Comparison of ENCODE assay signal across 22 cellular contexts in the genomic region with DNA sequence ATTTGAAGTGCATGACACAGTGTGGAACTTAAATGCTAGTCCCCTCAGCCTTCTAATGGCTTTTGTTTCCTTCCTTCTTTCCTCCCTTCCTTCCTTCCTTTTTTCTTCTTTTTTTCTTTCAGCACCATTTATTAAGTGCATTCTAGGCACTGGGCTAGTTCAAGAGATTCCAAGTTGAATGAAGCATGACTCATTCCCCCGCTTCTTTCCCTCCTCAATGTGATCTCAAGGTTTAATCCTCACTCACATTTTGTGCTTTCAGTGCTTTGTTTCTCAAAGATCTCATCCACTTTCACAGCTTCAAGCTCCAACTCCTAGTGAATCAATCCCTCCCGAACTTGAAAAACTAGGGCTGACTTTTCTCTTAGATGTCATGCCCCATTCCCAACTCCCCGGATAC.
DNase-seq lines count a peak whose midpoint lies in the region; ATAC-seq and TF ChIP-seq lines count a peak whose summit lies in the region.
"Had no signal": no experiment of that assay in that cellular context is flagged by ENCODE, and none has a peak within 500 bp of the region (broad histone marks: within the 10 kb centered on the region; RNA-seq: fewer than 3 reads in every experiment).

No MANE protein-coding gene starts in this region.

- H3K4me1 Mint-ChIP-seq in T-helper 17 cell, result peaks cover 9% of the 10 kb centered on the region

- DNase-seq in fibroblast of peridontal ligament (ENCODE audit: extremely low read depth) (peak; percentile 23), retinal pigment epithelial cell (ENCODE audit: low read depth) (peak; percentile 67), T-helper 17 cell (no peak), aorta (no peak)
- DNase-seq: activated CD8-positive, alpha-beta memory T cell treated with anti-CD3 and anti-CD28 coated beads for 24 hours; Calu3; esophagus squamous epithelium; hippocampal formation; Karpas-422; NCI-H1105; NCI-H82; retina; SIG-M5; stimulated activated naive CD4-positive, alpha-beta T cell had no signal

- H3K4me3 ChIP-seq in BLaER1, result no peak overlapping the region
- H3K4me3 ChIP-seq in retinal pigment epithelial cell (ENCODE audit: low read length), result no peak overlapping the region
- H3K4me3 ChIP-seq in aorta (ENCODE audit: low read length in 2 of 2), result no peak overlapping the region
- H3K4me3 ChIP-seq: esophagus squamous epithelium had no signal

- no peaks in the 10 kb centered on the region for H3K36me3 Mint-ChIP-seq in T-helper 17 cell (ENCODE audit: low read depth)
- H3K36me3 Mint-ChIP-seq: activated naive CD4-positive, alpha-beta T cell treated with anti-CD3 and anti-CD28 coated beads, Interleukin-2, amount 50 U/mL, for 72 hours; memory B cell; type B pancreatic cell had no signal

- H3K9me3 ChIP-seq in BLaER1, result no peaks in the 10 kb centered on the region
- no peaks in the 10 kb centered on the region for H3K9me3 ChIP-seq in T-helper 17 cell (ENCODE audit: control insufficient read depth, low read length, poor library complexity, severe bottlenecking)
- no peaks in the 10 kb centered on the region for H3K9me3 ChIP-seq in aorta (ENCODE audit: control insufficient read depth, low read length)
- H3K9me3 ChIP-seq: esophagus squamous epithelium had no signal

- H3K27me3 ChIP-seq in BLaER1 (no peaks in the 10 kb centered on the region), aorta (ENCODE audit: control insufficient read depth in 1 of 2, insufficient read depth in 2 of 2, low read length in 1 of 2) (no peaks in the 10 kb centered on the region)
- H3K27me3 ChIP-seq: esophagus squamous epithelium had no signal

- H3K4me3 Mint-ChIP-seq in T-helper 17 cell, result no peak overlapping the region
- H3K4me3 Mint-ChIP-seq: memory B cell; T-helper 2 cell treated with Interferon-gamma antibody and Interleukin-4, amounts not matched to agents 5 μg/mL and 100 μg/mL, for 36 hours; type B pancreatic cell had no signal

- TF ChIP-seq CTCF in retinal pigment epithelial cell (conservative IDR thresholded peaks at IDR 0.05; ENCODE audit: low read depth, low read length), result no peak

- peak overlapping the region; percentile 52 for H3K4me2 ChIP-seq in BLaER1

- H3K9ac ChIP-seq in BLaER1, result no peak overlapping the region; the same call in 1 of the 2 replicates

- H3K4me1 ChIP-seq in BLaER1 (peaks cover 54% of the 10 kb centered on the region), aorta (ENCODE audit: control insufficient read depth in 1 of 2, insufficient read depth in 2 of 2, low read length in 2 of 2) (no peaks in the 10 kb centered on the region)

- 23 to 30% methylated on average over 3 of the region's 3 CpGs for WGBS in aorta, 2 donors

- H3K27ac ChIP-seq in BLaER1, result no peak overlapping the region
- H3K27ac ChIP-seq in aorta (ENCODE audit: low read depth in 1 of 2, low read length in 2 of 2), result no peak overlapping the region

- intact Hi-C loops in aorta (cut with DNase I), result no loop called here

- H4K20me1 ChIP-seq in BLaER1, result no peaks in the 10 kb centered on the region

- ATAC-seq in SK-N-SH treated with all-trans-retinoic acid at 6 μM for 48 hours, result peak; percentile 44; the same call in 1 of the 3 replicates
- ATAC-seq in HG03520 (IDR thresholded peaks at IDR 0.05; ENCODE audit: unreplicated experiment), result no peak
- no peak for ATAC-seq in HG02571 (IDR thresholded peaks at IDR 0.05; ENCODE audit: unreplicated experiment)
- no peak for ATAC-seq in T-helper 17 cell
- ATAC-seq in aorta (ENCODE audit: low FRiP score), result no peak
- ATAC-seq: activated naive CD4-positive, alpha-beta T cell treated with anti-CD3 and anti-CD28 coated beads, Interleukin-2, amount 50 U/mL, for 72 hours had no signal

- no peaks in the 10 kb centered on the region for H3K27me3 Mint-ChIP-seq in T-helper 17 cell
- H3K27me3 Mint-ChIP-seq: memory B cell had no signal

- no peak overlapping the region for H3K27ac Mint-ChIP-seq in T-helper 17 cell
- H3K27ac Mint-ChIP-seq: activated naive CD4-positive, alpha-beta T cell treated with anti-CD3 and anti-CD28 coated beads, Interleukin-2, amount 50 U/mL, for 72 hours; memory B cell; T-helper 2 cell treated with Interferon-gamma antibody and Interleukin-4, amounts not matched to agents 5 μg/mL and 100 μg/mL, for 36 hours; type B pancreatic cell had no signal

- H3K36me3 ChIP-seq in BLaER1, result no peaks in the 10 kb centered on the region
- no peaks in the 10 kb centered on the region for H3K36me3 ChIP-seq in aorta (ENCODE audit: control insufficient read depth in 1 of 2, insufficient read depth in 2 of 2, low read length in 1 of 2)
- H3K36me3 ChIP-seq: esophagus squamous epithelium had no signal

TF ChIP-seq in SK-N-SH treated with all-trans-retinoic acid at 6 μM for 48 hours, 23 proteins besides CTCF, POLR2A, EP300 and RAD21:
- TF ChIP-seq ZNF70 (CRISPR knock-in tag; IDR thresholded peaks at IDR 0.05) (no peak), OSR1 (CRISPR knock-in tag; IDR thresholded peaks at IDR 0.05) (no peak), ZFP3 (CRISPR knock-in tag; IDR thresholded peaks at IDR 0.05) (no peak), TCF4 (CRISPR knock-in tag; IDR thresholded peaks at IDR 0.05; ENCODE audit: borderline replicate concordance) (no peak), ISL1 (CRISPR knock-in tag; IDR thresholded peaks at IDR 0.05) (peak; percentile 22; the same call in 1 of the 2 replicates), ZFP30 (CRISPR knock-in tag; IDR thresholded peaks at IDR 0.05) (no peak), GLIS3 (CRISPR knock-in tag; IDR thresholded peaks at IDR 0.05) (no peak), ZNF8 (CRISPR knock-in tag; IDR thresholded peaks at IDR 0.05) (no peak)

Comparison
In these comparisons a context has a peak if more than half of its experiments do, and no peak if none do; other contexts are left out.
1. DNase-seq: peak in fibroblast of peridontal ligament (single experiment) and retinal pigment epithelial cell (single experiment); none in T-helper 17 cell (0 of 3) and aorta (0 of 2).